In genomic region chr3:8813411-8813810, GRCh38 we compare ENCODE assay signal across 30 cellular contexts.
"Had no signal": no experiment of that assay in that cellular context is flagged by ENCODE, and none has a peak within 500 bp of the region (broad histone marks: within the 10 kb centered on the region; RNA-seq: fewer than 3 reads in every experiment).

No MANE protein-coding gene starts in this region.

- H3K4me3 ChIP-seq: K562, MG63, PC-9, SJCRH30, SK-N-MC had no signal

- DNase-seq: Kasumi-1, KG1, MG63, NCI-H1048, NCI-H1092 treated with DMSO at 0.1 percent for 48 hours, NCI-H1105 treated with DMSO at 0.1 percent for 48 hours, NCI-H1417, NCI-H1436, NCI-H146, NCI-H1694, NCI-H187, NCI-H1930, NCI-H2029 treated with DMSO at 0.1 percent for 48 hours, NCI-H2081 treated with DMSO at 0.1 percent for 48 hours, NCI-H2107, NCI-H2171, NCI-H226, NCI-H446 treated with DMSO at 0.1 percent for 48 hours, NCI-H510A treated with DMSO at 0.1 percent for 48 hours, NCI-H524 treated with DMSO at 0.1 percent for 48 hours, NCI-H526 treated with DMSO at 0.1 percent for 48 hours, NCI-H774, PC-9, SHP77, SIG-M5, SJCRH30 had no signal

- H3K9me3 ChIP-seq: MG63 had no signal

- H3K27ac ChIP-seq: PC-9, RWPE1, SJCRH30, SK-N-MC had no signal

- H3K27me3 ChIP-seq: MG63, SJCRH30 had no signal

- H3K36me3 ChIP-seq: MG63, SJCRH30 had no signal

- H2AFZ ChIP-seq: PC-9 had no signal

- H3K4me2 ChIP-seq: PC-9 had no signal

- FAIRE-seq: K562, RCC 7860 had no signal
